ENCODE assay signal across 15 cellular contexts in the genomic region with DNA sequence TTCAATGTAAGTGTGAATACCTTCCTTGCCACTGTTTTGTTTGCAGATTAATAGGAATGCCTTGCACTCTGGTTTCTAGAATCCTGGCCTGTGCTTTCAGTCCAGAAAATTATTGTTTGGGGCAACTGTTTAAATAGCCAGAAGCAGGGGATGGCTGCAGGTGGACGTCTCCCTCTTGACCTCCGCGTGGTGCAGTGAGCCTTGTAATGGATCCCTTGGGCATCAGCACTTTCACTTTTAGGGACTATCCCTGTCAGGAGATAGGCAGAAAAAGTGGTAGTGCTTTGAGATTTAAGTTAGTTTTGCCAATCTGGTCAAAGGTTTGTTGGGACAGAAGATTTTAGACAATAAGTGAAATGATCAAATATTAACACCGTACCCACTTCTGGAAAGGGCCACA.
"Had no signal": no experiment of that assay in that cellular context is flagged by ENCODE, and none has a peak within 500 bp of the region (broad histone marks: within the 10 kb centered on the region; RNA-seq: fewer than 3 reads in every experiment).

No MANE protein-coding gene starts in this region.

- H3K27ac Mint-ChIP-seq: activated CD4-positive, alpha-beta memory T cell treated with anti-CD3 and anti-CD28 coated beads for 36 hours; activated naive CD8-positive, alpha-beta T cell treated with anti-CD3 and anti-CD28 coated beads, Interleukin-2, amount 50 U/mL, for 24 hours; stimulated activated naive CD8-positive, alpha-beta T cell treated with anti-CD3 and anti-CD28 coated beads, Interleukin-15, Interleukin-2, amounts not matched to agents 100 ng/mL and 50 ng/mL, for 24 hours; type B pancreatic cell had no signal

- H3K27me3 ChIP-seq: ascending aorta, breast epithelium, suprapubic skin had no signal

- H3K27ac ChIP-seq: ascending aorta, breast epithelium, skin epidermis, suprapubic skin had no signal

- H3K27me3 Mint-ChIP-seq: activated CD4-positive, alpha-beta memory T cell treated with anti-CD3 and anti-CD28 coated beads for 36 hours; activated naive CD8-positive, alpha-beta T cell treated with anti-CD3 and anti-CD28 coated beads, Interleukin-2, amount 50 U/mL, for 24 hours; naive thymus-derived CD4-positive, alpha-beta T cell; stimulated activated naive CD8-positive, alpha-beta T cell treated with anti-CD3 and anti-CD28 coated beads, Interleukin-15, Interleukin-2, amounts not matched to agents 100 ng/mL and 50 ng/mL, for 24 hours; type B pancreatic cell had no signal

- H3K4me3 Mint-ChIP-seq: activated CD4-positive, alpha-beta memory T cell treated with anti-CD3 and anti-CD28 coated beads for 36 hours; activated naive CD8-positive, alpha-beta T cell treated with anti-CD3 and anti-CD28 coated beads, Interleukin-2, amount 50 U/mL, for 24 hours; naive thymus-derived CD4-positive, alpha-beta T cell; stimulated activated naive CD8-positive, alpha-beta T cell treated with anti-CD3 and anti-CD28 coated beads, Interleukin-15, Interleukin-2, amounts not matched to agents 100 ng/mL and 50 ng/mL, for 24 hours; type B pancreatic cell had no signal

- DNase-seq: activated CD4-positive, alpha-beta memory T cell treated with anti-CD3 and anti-CD28 coated beads for 36 hours; activated CD4-positive, CD25-positive, alpha-beta regulatory T cell treated with anti-CD3 and anti-CD28 coated beads, Interleukin-2, amount 50 U/mL, for 72 hours; activated naive CD8-positive, alpha-beta T cell treated with anti-CD3 and anti-CD28 coated beads, Interleukin-2, amount 50 U/mL, for 24 hours; mammary epithelial cell; mucosa of descending colon; naive thymus-derived CD4-positive, alpha-beta T cell; stimulated activated CD4-positive, alpha-beta T cell treated with anti-CD3 and anti-CD28 coated beads, Interleukin-4, amount 100 ng/mL, for 4 hours; stimulated activated CD8-positive, alpha-beta memory T cell treated with anti-CD3 and anti-CD28 coated beads, Interleukin-4, amount 100 ng/mL, for 48 hours had no signal

- H3K9me3 Mint-ChIP-seq: activated CD4-positive, alpha-beta memory T cell treated with anti-CD3 and anti-CD28 coated beads for 36 hours; activated naive CD8-positive, alpha-beta T cell treated with anti-CD3 and anti-CD28 coated beads, Interleukin-2, amount 50 U/mL, for 24 hours; stimulated activated naive CD8-positive, alpha-beta T cell treated with anti-CD3 and anti-CD28 coated beads, Interleukin-15, Interleukin-2, amounts not matched to agents 100 ng/mL and 50 ng/mL, for 24 hours; type B pancreatic cell had no signal

- H3K4me3 ChIP-seq: ascending aorta, breast epithelium, mucosa of descending colon, skin epidermis, suprapubic skin had no signal

- H3K4me1 ChIP-seq: breast epithelium, suprapubic skin had no signal

- H3K36me3 ChIP-seq: breast epithelium, suprapubic skin had no signal

- H3K9me3 ChIP-seq: ascending aorta, mucosa of descending colon, suprapubic skin had no signal

- ATAC-seq: activated naive CD8-positive, alpha-beta T cell treated with anti-CD3 and anti-CD28 coated beads, Interleukin-2, amount 50 U/mL, for 24 hours; esophagus mucosa; mucosa of descending colon; naive thymus-derived CD4-positive, alpha-beta T cell had no signal
